Comparison of ENCODE assay signal across 20 cellular contexts in genomic region chr5:79831381-79831780, GRCh38.
DNase-seq lines count a peak whose midpoint lies in the region; ATAC-seq, FAIRE-seq and TF ChIP-seq lines count a peak whose summit lies in the region.
"Had no signal": no experiment of that assay in that cellular context is flagged by ENCODE, and none has a peak within 500 bp of the region (broad histone marks: within the 10 kb centered on the region; RNA-seq: fewer than 3 reads in every experiment).

No MANE protein-coding gene starts in this region.

- H4K20me1 ChIP-seq in K562 (replicated peaks; ENCODE audit: control insufficient read depth, insufficient read depth, low read length) (no peaks in the 10 kb centered on the region), neural progenitor cell (ENCODE audit: low read depth) (no peaks in the 10 kb centered on the region)

- no peak for TF ChIP-seq RAD21 in K562 (CRISPR knock-in tag; conservative IDR thresholded peaks at IDR 0.05 in 1 of 2, IDR thresholded peaks at IDR 0.05 in 1 of 2)

- POLR2A ChIA-PET in K562 (lab: Yijun Ruan, JAX): interaction anchor here (0.7 to 1.1 kb wide), 3 partner anchors 9 to 839 kb away, joined by 3 to 4 read pairs (median 3); no protein-coding TSS in a partner anchor

- H3K4me2 ChIP-seq in K562 (ENCODE audit: insufficient read depth, low read length) (peak overlapping the region; percentile 58), neural progenitor cell (no peak overlapping the region)

- H3K4me1 ChIP-seq in K562 (replicated peaks in 1 of 2; ENCODE audit: control insufficient read depth in 2 of 2, insufficient read depth in 2 of 2, low read length in 2 of 2) (peaks cover 8 to 10% of the 10 kb centered on the region in 2 experiments; a peak in 4 of 5 replicates), neural progenitor cell (no peaks in the 10 kb centered on the region)

- peak overlapping the region; percentile 43 for H3K4me3 Mint-ChIP-seq in neural progenitor cell
- H3K4me3 Mint-ChIP-seq: CD4-positive, alpha-beta T cell had no signal

- WGBS in K562 (ENCODE audit: insufficient coverage, low coverage, missing lambda C conversion rate): 16% methylated on average over 6 of the region's 6 CpGs

- H3K9me3 Mint-ChIP-seq in neural progenitor cell: peaks cover 12% of the 10 kb centered on the region
- H3K9me3 Mint-ChIP-seq: CD4-positive, alpha-beta T cell had no signal

- H3K27me3 ChIP-seq in K562 (ENCODE audit: control insufficient read depth in 2 of 2, insufficient read depth in 2 of 2, low read length in 2 of 2) (peaks cover 0 to 6% of the 10 kb centered on the region in 2 experiments; a peak in 1 of 5 replicates), neural progenitor cell (no peaks in the 10 kb centered on the region)

- peak overlapping the region in 1 of 2 experiments; percentile 18; a peak in 1 of 4 replicates for H3K9ac ChIP-seq in K562 (ENCODE audit: insufficient read depth in 1 of 2, low read depth in 2 of 2, low read length in 2 of 2)
- no peak overlapping the region for H3K9ac ChIP-seq in neural progenitor cell

- no peak for TF ChIP-seq CTCF in K562 (IDR thresholded peaks at IDR 0.05 in 2 of 3, conservative IDR thresholded peaks at IDR 0.05 in 1 of 3; ENCODE audit: insufficient read depth in 2 of 3, low read depth in 1 of 3, low read length in 3 of 3)
- no peak for TF ChIP-seq CTCF in neural progenitor cell (IDR thresholded peaks at IDR 0.05)

- no peaks in the 10 kb centered on the region for H3K9me1 ChIP-seq in K562 (ENCODE audit: control insufficient read depth, insufficient read depth, low read length)

- intact Hi-C loops in K562 (cut with micrococcal nuclease): no loop called here

- no peak for TF ChIP-seq EP300 in K562 (IDR thresholded peaks at IDR 0.05; ENCODE audit: low read length)

- no peak for TF ChIP-seq POLR2A in K562 (conservative IDR thresholded peaks at IDR 0.05)

- DNase-seq in AG08395 (ENCODE audit: low spot score) (peak; percentile 41), GM03348 (ENCODE audit: low spot score) (peak; percentile 39), K562 (ENCODE audit: extremely low read depth in 1 of 4, low spot score in 3 of 4) (peak in 1 of 4 experiments; percentile 27), neural progenitor cell (ENCODE audit: low spot score) (no peak), KG1 (lab: John Stamatoyannopoulos, UW) (no peak), ecto neural progenitor cell (ENCODE audit: low spot score) (no peak), kidney tubule cell (ENCODE audit: low spot score) (no peak)
- DNase-seq: CD4-positive, alpha-beta T cell; COR-L47; DMS79; NCI-H1092 treated with DMSO at 0.1 percent for 48 hours; NCI-H1436 treated with DMSO at 0.1 percent for 48 hours; NCI-H1930; NCI-H69; NK-92 treated with Interleukin-12 subunit alpha and Interleukin-12 subunit beta, amount 100 ng/mL, for 24 hours; SIG-M5 had no signal

- no peak overlapping the region for H3K4me3 ChIP-seq in K562
- H3K4me3 ChIP-seq in neural progenitor cell: no peak overlapping the region

- in situ Hi-C loops in K562 (cut with MboI): no loop called here

- no TSS peak for BruUV-seq in K562 (replicated peaks; lab: Mats Ljungman, UMichigan)

- H3F3A ChIP-seq in neural progenitor cell (ENCODE audit: low read depth): no peaks in the 10 kb centered on the region

- H3K9me3 ChIP-seq in K562 (replicated peaks; ENCODE audit: control insufficient read depth, insufficient read depth, low read depth, low read length) (no peaks in the 10 kb centered on the region), neural progenitor cell (ENCODE audit: low read depth) (no peaks in the 10 kb centered on the region)

- H3K36me3 Mint-ChIP-seq in neural progenitor cell: no peaks in the 10 kb centered on the region

- H2AFZ ChIP-seq in K562 (ENCODE audit: low read depth, low read length) (peak overlapping the region; percentile 73), neural progenitor cell (replicated peaks) (no peak overlapping the region)

- H3K36me3 ChIP-seq in K562 (ENCODE audit: control insufficient read depth, insufficient read depth, low read length) (no peaks in the 10 kb centered on the region), neural progenitor cell (no peaks in the 10 kb centered on the region)

- peak; percentile 49 for FAIRE-seq in K562 (lab: Jason Lieb, UNC)
- FAIRE-seq: GM12891 had no signal

- H3K27me3 Mint-ChIP-seq in neural progenitor cell (ENCODE audit: insufficient read depth, low read depth): peaks cover 21% of the 10 kb centered on the region

- peaks cover 20% of the 10 kb centered on the region for H3K4me1 Mint-ChIP-seq in neural progenitor cell

- no peak overlapping the region for H3K27ac Mint-ChIP-seq in neural progenitor cell
- H3K27ac Mint-ChIP-seq: CD4-positive, alpha-beta T cell had no signal

- CTCF ChIA-PET in K562 (lab: Yijun Ruan, JAX; ENCODE audit: low intra/inter-chr PET ratio): no interaction called here

- H3K79me2 ChIP-seq in K562 (ENCODE audit: control insufficient read depth, insufficient read depth, low read length) (no peaks in the 10 kb centered on the region), neural progenitor cell (ENCODE audit: low read depth) (no peaks in the 10 kb centered on the region)

- H3K27ac ChIP-seq in K562 (ENCODE audit: extremely low read depth, low read depth, low read length) (no peak overlapping the region; the same call in 2 of the 3 replicates), neural progenitor cell (no peak overlapping the region)
- H3K27ac ChIP-seq: RWPE1 had no signal

- no peak; the same call in 1 of the 3 replicates for ATAC-seq in K562
- no peak for ATAC-seq in HG03521 (IDR thresholded peaks at IDR 0.05; ENCODE audit: unreplicated experiment)
- ATAC-seq: SK-N-SH treated with all-trans-retinoic acid at 6 μM for 48 hours had no signal

TF ChIP-seq in K562, 482 proteins besides CTCF, POLR2A, EP300 and RAD21:
- TF ChIP-seq TOE1 (IDR thresholded peaks at IDR 0.05; ENCODE audit: borderline replicate concordance): no peak
- TF ChIP-seq TOE1 (CRISPR knock-in tag; IDR thresholded peaks at IDR 0.05; ENCODE audit: borderline replicate concordance, low read depth): no peak
- TF ChIP-seq MAFG (tag; conservative IDR thresholded peaks at IDR 0.05): 0 out of 2 replicates have a peak, but pooled peaks have one; percentile 26

Comparison
In these comparisons a context has a peak if more than half of its experiments do, and no peak if none do; other contexts are left out.
1. DNase-seq: peak in AG08395 (single experiment) and GM03348 (single experiment); none in neural progenitor cell (single experiment), KG1 (single experiment), ecto neural progenitor cell (single experiment) and kidney tubule cell (single experiment).